1 cellular context compared by ENCODE assay signal in the genomic region with DNA sequence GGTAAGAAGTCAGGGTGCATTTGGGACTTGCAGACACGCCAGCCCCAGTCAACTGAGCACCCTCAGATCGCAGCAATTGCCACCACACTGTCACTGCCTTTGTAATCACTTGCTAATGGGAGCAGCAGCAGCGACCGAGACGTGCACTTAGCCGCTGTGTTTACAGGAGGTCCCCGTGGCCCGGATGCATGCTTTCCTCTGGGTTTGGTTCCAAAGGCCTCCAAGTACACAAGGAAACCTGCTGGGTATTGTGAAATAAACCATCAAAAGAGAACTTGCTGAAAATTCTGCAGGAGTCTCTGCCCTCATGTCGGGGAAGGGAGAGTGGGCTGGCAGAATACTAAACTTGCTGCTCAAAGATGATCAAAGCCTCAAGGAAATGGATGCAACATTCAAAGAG.
TF ChIP-seq lines count a peak whose summit lies in the region.

No MANE protein-coding gene starts in this region.

TF ChIP-seq in HepG2, 621 proteins besides CTCF, POLR2A, EP300 and RAD21 (continued from another document and continues in another):
- TF ChIP-seq FOXK1 (CRISPR knock-in tag; IDR thresholded peaks at IDR 0.05; ENCODE audit: borderline replicate concordance, low read depth) (peak; percentile 70; the same call in 1 of the 2 replicates), ZKSCAN8 (CRISPR knock-in tag; IDR thresholded peaks at IDR 0.05; ENCODE audit: borderline replicate concordance) (0 out of 2 replicates have a peak, but pooled peaks have one; percentile 30), ZNF607 (CRISPR knock-in tag; IDR thresholded peaks at IDR 0.05; ENCODE audit: borderline replicate concordance) (peak; percentile 32; the same call in 1 of the 2 replicates), MIER3 (CRISPR knock-in tag; IDR thresholded peaks at IDR 0.05; ENCODE audit: borderline replicate concordance) (peak; percentile 38; the same call in 1 of the 2 replicates), ZFX (CRISPR knock-in tag; IDR thresholded peaks at IDR 0.05; ENCODE audit: low read depth) (peak; percentile 59), YEATS4 (CRISPR knock-in tag; IDR thresholded peaks at IDR 0.05; ENCODE audit: borderline replicate concordance) (peak; percentile 47; the same call in 1 of the 2 replicates), GATAD2A (CRISPR knock-in tag; IDR thresholded peaks at IDR 0.05) (peak; percentile 53; the same call in 1 of the 2 replicates), ZNF510 (CRISPR knock-in tag; IDR thresholded peaks at IDR 0.05; ENCODE audit: low read depth) (no peak), LCORL (IDR thresholded peaks at IDR 0.05) (no peak), LCORL (CRISPR knock-in tag; IDR thresholded peaks at IDR 0.05) (peak; percentile 88), ZSCAN20 (CRISPR knock-in tag; IDR thresholded peaks at IDR 0.05; ENCODE audit: borderline replicate concordance) (0 out of 2 replicates have a peak, but pooled peaks have one; percentile 36), SALL1 (CRISPR knock-in tag; IDR thresholded peaks at IDR 0.05) (peak; percentile 77), KDM2A (CRISPR knock-in tag; IDR thresholded peaks at IDR 0.05; ENCODE audit: borderline replicate concordance, low read depth) (peak; percentile 45; the same call in 1 of the 2 replicates), SPEN (CRISPR knock-in tag; IDR thresholded peaks at IDR 0.05; ENCODE audit: low read depth) (peak; percentile 71), ETV5 (CRISPR knock-in tag; IDR thresholded peaks at IDR 0.05; ENCODE audit: borderline replicate concordance) (peak; percentile 89; the same call in 1 of the 2 replicates), FOXP1 (IDR thresholded peaks at IDR 0.05) (no peak), FOXP1 (CRISPR knock-in tag; IDR thresholded peaks at IDR 0.05) (peak; percentile 85), ZNF614 (CRISPR knock-in tag; IDR thresholded peaks at IDR 0.05; ENCODE audit: borderline replicate concordance) (no peak), JDP2 (CRISPR knock-in tag; IDR thresholded peaks at IDR 0.05; ENCODE audit: borderline replicate concordance) (no peak), STAG1 (CRISPR knock-in tag; IDR thresholded peaks at IDR 0.05) (0 out of 2 replicates have a peak, but pooled peaks have one; percentile 5), CBX2 (IDR thresholded peaks at IDR 0.05; ENCODE audit: low read depth, low read length) (no peak), CBX2 (CRISPR knock-in tag; IDR thresholded peaks at IDR 0.05; ENCODE audit: low read depth) (no peak), DPF2 (CRISPR knock-in tag; IDR thresholded peaks at IDR 0.05; ENCODE audit: borderline replicate concordance, low read depth) (peak; percentile 55; the same call in 1 of the 2 replicates), HNRNPH1 (optimal IDR thresholded peaks at IDR 0.05; ENCODE audit: low read depth, low read length) (no peak), TBX2 (CRISPR knock-in tag; IDR thresholded peaks at IDR 0.05; ENCODE audit: borderline replicate concordance) (peak; percentile 55; the same call in 1 of the 2 replicates), AKAP8 (CRISPR knock-in tag; IDR thresholded peaks at IDR 0.05) (no peak), TEAD2 (CRISPR knock-in tag; IDR thresholded peaks at IDR 0.05) (no peak), ISX (CRISPR knock-in tag; conservative IDR thresholded peaks at IDR 0.05) (no peak), TCF7 (IDR thresholded peaks at IDR 0.05; ENCODE audit: low read depth) (peak; percentile 68), JUN (CRISPR knock-in tag; IDR thresholded peaks at IDR 0.05) (no peak), SAP130 (CRISPR knock-in tag; IDR thresholded peaks at IDR 0.05; ENCODE audit: low read depth) (peak; percentile 77), FOXA3 (CRISPR knock-in tag; IDR thresholded peaks at IDR 0.05) (peak; percentile 87), ZMYM3 (CRISPR knock-in tag; IDR thresholded peaks at IDR 0.05) (0 out of 2 replicates have a peak, but pooled peaks have one; percentile 45), ELF3 (CRISPR knock-in tag; IDR thresholded peaks at IDR 0.05) (peak; percentile 91), ZNF232 (CRISPR knock-in tag; IDR thresholded peaks at IDR 0.05; ENCODE audit: borderline replicate concordance) (peak; percentile 58; the same call in 1 of the 2 replicates), SOX6 (IDR thresholded peaks at IDR 0.05) (no peak), SOX6 (CRISPR knock-in tag; IDR thresholded peaks at IDR 0.05) (peak; percentile 31; the same call in 1 of the 2 replicates), ZNF136 (CRISPR knock-in tag; IDR thresholded peaks at IDR 0.05; ENCODE audit: low read depth) (0 out of 2 replicates have a peak, but pooled peaks have one; percentile 47), ZSCAN12 (CRISPR knock-in tag; IDR thresholded peaks at IDR 0.05) (0 out of 2 replicates have a peak, but pooled peaks have one; percentile 58), ZNF292 (CRISPR knock-in tag; IDR thresholded peaks at IDR 0.05; ENCODE audit: borderline replicate concordance, low read depth) (peak; percentile 93; the same call in 1 of the 2 replicates), FLYWCH1 (CRISPR knock-in tag; IDR thresholded peaks at IDR 0.05) (peak; percentile 44; the same call in 1 of the 2 replicates), ZNF816 (CRISPR knock-in tag; IDR thresholded peaks at IDR 0.05; ENCODE audit: borderline replicate concordance) (peak; percentile 48; the same call in 1 of the 2 replicates), TRIM24 (CRISPR knock-in tag; IDR thresholded peaks at IDR 0.05) (peak; percentile 27; the same call in 1 of the 2 replicates), ZNF326 (CRISPR knock-in tag; IDR thresholded peaks at IDR 0.05; ENCODE audit: borderline replicate concordance) (no peak)
- TF ChIP-seq, protein P1, sequence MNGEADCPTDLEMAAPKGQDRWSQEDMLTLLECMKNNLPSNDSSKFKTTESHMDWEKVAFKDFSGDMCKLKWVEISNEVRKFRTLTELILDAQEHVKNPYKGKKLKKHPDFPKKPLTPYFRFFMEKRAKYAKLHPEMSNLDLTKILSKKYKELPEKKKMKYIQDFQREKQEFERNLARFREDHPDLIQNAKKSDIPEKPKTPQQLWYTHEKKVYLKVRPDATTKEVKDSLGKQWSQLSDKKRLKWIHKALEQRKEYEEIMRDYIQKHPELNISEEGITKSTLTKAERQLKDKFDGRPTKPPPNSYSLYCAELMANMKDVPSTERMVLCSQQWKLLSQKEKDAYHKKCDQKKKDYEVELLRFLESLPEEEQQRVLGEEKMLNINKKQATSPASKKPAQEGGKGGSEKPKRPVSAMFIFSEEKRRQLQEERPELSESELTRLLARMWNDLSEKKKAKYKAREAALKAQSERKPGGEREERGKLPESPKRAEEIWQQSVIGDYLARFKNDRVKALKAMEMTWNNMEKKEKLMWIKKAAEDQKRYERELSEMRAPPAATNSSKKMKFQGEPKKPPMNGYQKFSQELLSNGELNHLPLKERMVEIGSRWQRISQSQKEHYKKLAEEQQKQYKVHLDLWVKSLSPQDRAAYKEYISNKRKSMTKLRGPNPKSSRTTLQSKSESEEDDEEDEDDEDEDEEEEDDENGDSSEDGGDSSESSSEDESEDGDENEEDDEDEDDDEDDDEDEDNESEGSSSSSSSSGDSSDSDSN (CRISPR knock-in tag; IDR thresholded peaks at IDR 0.05) = peak; percentile 65
- TF ChIP-seq, protein P2, sequence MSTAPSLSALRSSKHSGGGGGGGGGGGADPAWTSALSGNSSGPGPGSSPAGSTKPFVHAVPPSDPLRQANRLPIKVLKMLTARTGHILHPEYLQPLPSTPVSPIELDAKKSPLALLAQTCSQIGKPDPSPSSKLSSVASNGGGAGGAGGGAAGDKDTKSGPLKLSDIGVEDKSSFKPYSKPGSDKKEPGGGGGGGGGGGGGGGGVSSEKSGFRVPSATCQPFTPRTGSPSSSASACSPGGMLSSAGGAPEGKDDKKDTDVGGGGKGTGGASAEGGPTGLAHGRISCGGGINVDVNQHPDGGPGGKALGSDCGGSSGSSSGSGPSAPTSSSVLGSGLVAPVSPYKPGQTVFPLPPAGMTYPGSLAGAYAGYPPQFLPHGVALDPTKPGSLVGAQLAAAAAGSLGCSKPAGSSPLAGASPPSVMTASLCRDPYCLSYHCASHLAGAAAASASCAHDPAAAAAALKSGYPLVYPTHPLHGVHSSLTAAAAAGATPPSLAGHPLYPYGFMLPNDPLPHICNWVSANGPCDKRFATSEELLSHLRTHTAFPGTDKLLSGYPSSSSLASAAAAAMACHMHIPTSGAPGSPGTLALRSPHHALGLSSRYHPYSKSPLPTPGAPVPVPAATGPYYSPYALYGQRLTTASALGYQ (CRISPR knock-in tag; IDR thresholded peaks at IDR 0.05) = 0 out of 2 replicates have a peak, but pooled peaks have one; percentile 40
- TF ChIP-seq, protein P3, sequence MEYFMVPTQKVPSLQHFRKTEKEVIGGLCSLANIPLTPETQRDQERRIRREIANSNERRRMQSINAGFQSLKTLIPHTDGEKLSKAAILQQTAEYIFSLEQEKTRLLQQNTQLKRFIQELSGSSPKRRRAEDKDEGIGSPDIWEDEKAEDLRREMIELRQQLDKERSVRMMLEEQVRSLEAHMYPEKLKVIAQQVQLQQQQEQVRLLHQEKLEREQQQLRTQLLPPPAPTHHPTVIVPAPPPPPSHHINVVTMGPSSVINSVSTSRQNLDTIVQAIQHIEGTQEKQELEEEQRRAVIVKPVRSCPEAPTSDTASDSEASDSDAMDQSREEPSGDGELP (IDR thresholded peaks at IDR 0.05; ENCODE audit: borderline replicate concordance, low read depth) = peak; percentile 32; the same call in 1 of the 2 replicates
- TF ChIP-seq, protein P4, sequence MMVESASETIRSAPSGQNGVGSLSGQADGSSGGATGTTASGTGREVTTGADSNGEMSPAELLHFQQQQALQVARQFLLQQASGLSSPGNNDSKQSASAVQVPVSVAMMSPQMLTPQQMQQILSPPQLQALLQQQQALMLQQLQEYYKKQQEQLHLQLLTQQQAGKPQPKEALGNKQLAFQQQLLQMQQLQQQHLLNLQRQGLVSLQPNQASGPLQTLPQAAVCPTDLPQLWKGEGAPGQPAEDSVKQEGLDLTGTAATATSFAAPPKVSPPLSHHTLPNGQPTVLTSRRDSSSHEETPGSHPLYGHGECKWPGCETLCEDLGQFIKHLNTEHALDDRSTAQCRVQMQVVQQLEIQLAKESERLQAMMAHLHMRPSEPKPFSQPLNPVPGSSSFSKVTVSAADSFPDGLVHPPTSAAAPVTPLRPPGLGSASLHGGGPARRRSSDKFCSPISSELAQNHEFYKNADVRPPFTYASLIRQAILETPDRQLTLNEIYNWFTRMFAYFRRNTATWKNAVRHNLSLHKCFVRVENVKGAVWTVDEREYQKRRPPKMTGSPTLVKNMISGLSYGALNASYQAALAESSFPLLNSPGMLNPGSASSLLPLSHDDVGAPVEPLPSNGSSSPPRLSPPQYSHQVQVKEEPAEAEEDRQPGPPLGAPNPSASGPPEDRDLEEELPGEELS (CRISPR knock-in tag; IDR thresholded peaks at IDR 0.05) = peak; percentile 91
- TF ChIP-seq, protein P5, sequence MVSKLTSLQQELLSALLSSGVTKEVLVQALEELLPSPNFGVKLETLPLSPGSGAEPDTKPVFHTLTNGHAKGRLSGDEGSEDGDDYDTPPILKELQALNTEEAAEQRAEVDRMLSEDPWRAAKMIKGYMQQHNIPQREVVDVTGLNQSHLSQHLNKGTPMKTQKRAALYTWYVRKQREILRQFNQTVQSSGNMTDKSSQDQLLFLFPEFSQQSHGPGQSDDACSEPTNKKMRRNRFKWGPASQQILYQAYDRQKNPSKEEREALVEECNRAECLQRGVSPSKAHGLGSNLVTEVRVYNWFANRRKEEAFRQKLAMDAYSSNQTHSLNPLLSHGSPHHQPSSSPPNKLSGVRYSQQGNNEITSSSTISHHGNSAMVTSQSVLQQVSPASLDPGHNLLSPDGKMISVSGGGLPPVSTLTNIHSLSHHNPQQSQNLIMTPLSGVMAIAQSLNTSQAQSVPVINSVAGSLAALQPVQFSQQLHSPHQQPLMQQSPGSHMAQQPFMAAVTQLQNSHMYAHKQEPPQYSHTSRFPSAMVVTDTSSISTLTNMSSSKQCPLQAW (CRISPR knock-in tag; IDR thresholded peaks at IDR 0.05) = peak; percentile 88
- TF ChIP-seq, protein P6, sequence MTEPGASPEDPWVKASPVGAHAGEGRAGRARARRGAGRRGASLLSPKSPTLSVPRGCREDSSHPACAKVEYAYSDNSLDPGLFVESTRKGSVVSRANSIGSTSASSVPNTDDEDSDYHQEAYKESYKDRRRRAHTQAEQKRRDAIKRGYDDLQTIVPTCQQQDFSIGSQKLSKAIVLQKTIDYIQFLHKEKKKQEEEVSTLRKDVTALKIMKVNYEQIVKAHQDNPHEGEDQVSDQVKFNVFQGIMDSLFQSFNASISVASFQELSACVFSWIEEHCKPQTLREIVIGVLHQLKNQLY (CRISPR knock-in tag; IDR thresholded peaks at IDR 0.05) = peak; percentile 72; the same call in 1 of the 2 replicates
- TF ChIP-seq, protein P7, sequence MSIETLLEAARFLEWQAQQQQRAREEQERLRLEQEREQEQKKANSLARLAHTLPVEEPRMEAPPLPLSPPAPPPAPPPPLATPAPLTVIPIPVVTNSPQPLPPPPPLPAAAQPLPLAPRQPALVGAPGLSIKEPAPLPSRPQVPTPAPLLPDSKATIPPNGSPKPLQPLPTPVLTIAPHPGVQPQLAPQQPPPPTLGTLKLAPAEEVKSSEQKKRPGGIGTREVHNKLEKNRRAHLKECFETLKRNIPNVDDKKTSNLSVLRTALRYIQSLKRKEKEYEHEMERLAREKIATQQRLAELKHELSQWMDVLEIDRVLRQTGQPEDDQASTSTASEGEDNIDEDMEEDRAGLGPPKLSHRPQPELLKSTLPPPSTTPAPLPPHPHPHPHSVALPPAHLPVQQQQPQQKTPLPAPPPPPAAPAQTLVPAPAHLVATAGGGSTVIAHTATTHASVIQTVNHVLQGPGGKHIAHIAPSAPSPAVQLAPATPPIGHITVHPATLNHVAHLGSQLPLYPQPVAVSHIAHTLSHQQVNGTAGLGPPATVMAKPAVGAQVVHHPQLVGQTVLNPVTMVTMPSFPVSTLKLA (IDR thresholded peaks at IDR 0.05) = 0 out of 2 replicates have a peak, but pooled peaks have one; percentile 4
- TF ChIP-seq, protein P8, sequence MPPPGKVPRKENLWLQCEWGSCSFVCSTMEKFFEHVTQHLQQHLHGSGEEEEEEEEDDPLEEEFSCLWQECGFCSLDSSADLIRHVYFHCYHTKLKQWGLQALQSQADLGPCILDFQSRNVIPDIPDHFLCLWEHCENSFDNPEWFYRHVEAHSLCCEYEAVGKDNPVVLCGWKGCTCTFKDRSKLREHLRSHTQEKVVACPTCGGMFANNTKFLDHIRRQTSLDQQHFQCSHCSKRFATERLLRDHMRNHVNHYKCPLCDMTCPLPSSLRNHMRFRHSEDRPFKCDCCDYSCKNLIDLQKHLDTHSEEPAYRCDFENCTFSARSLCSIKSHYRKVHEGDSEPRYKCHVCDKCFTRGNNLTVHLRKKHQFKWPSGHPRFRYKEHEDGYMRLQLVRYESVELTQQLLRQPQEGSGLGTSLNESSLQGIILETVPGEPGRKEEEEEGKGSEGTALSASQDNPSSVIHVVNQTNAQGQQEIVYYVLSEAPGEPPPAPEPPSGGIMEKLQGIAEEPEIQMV (CRISPR knock-in tag; IDR thresholded peaks at IDR 0.05; ENCODE audit: low read depth) = 0 out of 2 replicates have a peak, but pooled peaks have one; percentile 32
- TF ChIP-seq, protein P9, sequence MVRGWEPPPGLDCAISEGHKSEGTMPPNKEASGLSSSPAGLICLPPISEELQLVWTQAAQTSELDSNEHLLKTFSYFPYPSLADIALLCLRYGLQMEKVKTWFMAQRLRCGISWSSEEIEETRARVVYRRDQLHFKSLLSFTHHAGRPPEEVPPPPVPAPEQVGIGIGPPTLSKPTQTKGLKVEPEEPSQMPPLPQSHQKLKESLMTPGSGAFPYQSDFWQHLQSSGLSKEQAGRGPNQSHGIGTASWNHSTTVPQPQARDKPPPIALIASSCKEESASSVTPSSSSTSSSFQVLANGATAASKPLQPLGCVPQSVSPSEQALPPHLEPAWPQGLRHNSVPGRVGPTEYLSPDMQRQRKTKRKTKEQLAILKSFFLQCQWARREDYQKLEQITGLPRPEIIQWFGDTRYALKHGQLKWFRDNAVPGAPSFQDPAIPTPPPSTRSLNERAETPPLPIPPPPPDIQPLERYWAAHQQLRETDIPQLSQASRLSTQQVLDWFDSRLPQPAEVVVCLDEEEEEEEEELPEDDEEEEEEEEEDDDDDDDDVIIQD (CRISPR knock-in tag; IDR thresholded peaks at IDR 0.05; ENCODE audit: low read depth) = 0 out of 2 replicates have a peak, but pooled peaks have one; percentile 39
